ENCODE assay signal across 12 cellular contexts in genomic region chr2:60976875-60977561, GRCh38. TPM values are rescaled to one million over a fixed set of nuclear protein-coding genes. Genes with fewer than 3 reads are reported as not detected.
DNase-seq lines count a peak whose midpoint lies in the region; ATAC-seq and TF ChIP-seq lines count a peak whose summit lies in the region.
"Had no signal": no experiment of that assay in that cellular context is flagged by ENCODE, and none has a peak within 500 bp of the region (broad histone marks: within the 10 kb centered on the region; RNA-seq: fewer than 3 reads in every experiment).

No MANE protein-coding gene starts in this region.

- H3K4me3 ChIP-seq in CD8-positive, alpha-beta T cell (ENCODE audit: low read depth, low read length), result no peak overlapping the region
- H3K4me3 ChIP-seq in WERI-Rb-1 (ENCODE audit: low read depth, low read length), result no peak overlapping the region
- H3K4me3 ChIP-seq in trophoblast cell (ENCODE audit: low read depth, low read length), result no peak overlapping the region
- H3K4me3 ChIP-seq: coronary artery had no signal

- H3K79me2 ChIP-seq in trophoblast cell (ENCODE audit: control insufficient read depth, insufficient read depth, low read length, poor library complexity), result no peaks in the 10 kb centered on the region

- no peak for TF ChIP-seq POLR2A in erythroblast (IDR thresholded peaks at IDR 0.05; ENCODE audit: low read length)

- H3K27ac Mint-ChIP-seq in CD8-positive, alpha-beta T cell, result peak overlapping the region; percentile 8

- ATAC-seq in CD8-positive, alpha-beta T cell, result no peak
- ATAC-seq in GM18517 (IDR thresholded peaks at IDR 0.05; ENCODE audit: unreplicated experiment) (peak; percentile 60), HG02840 (IDR thresholded peaks at IDR 0.05; ENCODE audit: low FRiP score, unreplicated experiment) (peak; percentile 61)

- no peak overlapping the region for H3K4ac ChIP-seq in trophoblast cell (ENCODE audit: low read depth, low read length)

- H3K36me3 Mint-ChIP-seq in CD8-positive, alpha-beta T cell, result peaks cover 5% of the 10 kb centered on the region

- no peak overlapping the region for H4K91ac ChIP-seq in trophoblast cell (ENCODE audit: low read depth, low read length)

- no peak overlapping the region for H3K27ac ChIP-seq in CD8-positive, alpha-beta T cell (ENCODE audit: low read depth, low read length)
- H3K27ac ChIP-seq in WERI-Rb-1, result peak overlapping the region; percentile 48
- H3K27ac ChIP-seq in trophoblast cell (ENCODE audit: low read depth, low read length), result no peak overlapping the region
- H3K27ac ChIP-seq: coronary artery had no signal

- no peak overlapping the region for H3K4me2 ChIP-seq in trophoblast cell (ENCODE audit: low read length)

- H3K4me1 ChIP-seq in CD8-positive, alpha-beta T cell (ENCODE audit: insufficient read depth, low read length), result no peaks in the 10 kb centered on the region
- no peaks in the 10 kb centered on the region for H3K4me1 ChIP-seq in trophoblast cell (ENCODE audit: control insufficient read depth in 1 of 2, insufficient read depth in 2 of 2, low read length in 2 of 2)

- no peaks in the 10 kb centered on the region for H3K27me3 ChIP-seq in CD8-positive, alpha-beta T cell (ENCODE audit: insufficient read depth, low read length)
- no peaks in the 10 kb centered on the region for H3K27me3 ChIP-seq in WERI-Rb-1 (ENCODE audit: insufficient read depth, low read depth, severe bottlenecking)
- no peaks in the 10 kb centered on the region for H3K27me3 ChIP-seq in trophoblast cell (ENCODE audit: insufficient read depth, low read length)

- H2AFZ ChIP-seq in trophoblast cell (ENCODE audit: insufficient read depth, low read length, poor library complexity), result no peak overlapping the region

- no peak for DNase-seq in CD8-positive, alpha-beta T cell
- DNase-seq in WERI-Rb-1 (no peak), erythroblast (lab: John Stamatoyannopoulos, UW) (no peak), HEK293T (ENCODE audit: extremely low spot score) (no peak), SIG-M5 (lab: John Stamatoyannopoulos, UW) (no peak), trophoblast cell (no peak)
- DNase-seq: activated effector memory CD4-positive, alpha-beta T cell treated with anti-CD3 and anti-CD28 coated beads, Interleukin-2, amount 50 U/mL, for 16 hours; NCI-H187; nucleus accumbens had no signal

- intact Hi-C loops in CD8-positive, alpha-beta T cell (cut with DNase I, micrococcal nuclease), result no loop called here

- H2AK5ac ChIP-seq in trophoblast cell (ENCODE audit: low read length), result no peak overlapping the region

- no peak overlapping the region for H4K8ac ChIP-seq in trophoblast cell (ENCODE audit: low read depth, low read length)

- no peaks in the 10 kb centered on the region for H3K9me3 ChIP-seq in CD8-positive, alpha-beta T cell (ENCODE audit: low read length)
- H3K9me3 ChIP-seq in WERI-Rb-1 (ENCODE audit: severe bottlenecking), result peaks cover 4% of the 10 kb centered on the region
- H3K9me3 ChIP-seq in trophoblast cell (ENCODE audit: insufficient read depth, low read depth, low read length), result no peaks in the 10 kb centered on the region

- no peak overlapping the region for H3K4me3 Mint-ChIP-seq in CD8-positive, alpha-beta T cell

- CTCF ChIA-PET in CD8-positive, alpha-beta T cell (lab: Charles Lee), result no interaction called here
- CTCF ChIA-PET in HEK293T (lab: Yijun Ruan, JAX), result no interaction called here

- H3K14ac ChIP-seq in trophoblast cell (ENCODE audit: low read length), result no peak overlapping the region

- no peak overlapping the region for H2BK12ac ChIP-seq in trophoblast cell (ENCODE audit: low read length)

- H3K23ac ChIP-seq in trophoblast cell (ENCODE audit: low read length), result no peak overlapping the region

- peaks cover 10% of the 10 kb centered on the region for H3K4me1 Mint-ChIP-seq in CD8-positive, alpha-beta T cell (ENCODE audit: low read depth)

- TF ChIP-seq CTCF in CD8-positive, alpha-beta T cell (IDR thresholded peaks at IDR 0.05), result no peak
- no peak for TF ChIP-seq CTCF in WERI-Rb-1 (IDR thresholded peaks at IDR 0.05; ENCODE audit: low read depth, low read length)

- no peaks in the 10 kb centered on the region for H3K79me1 ChIP-seq in trophoblast cell (ENCODE audit: low read length)

- H2BK120ac ChIP-seq in trophoblast cell (ENCODE audit: insufficient read depth, low read length, poor library complexity), result no peak overlapping the region

- no peaks in the 10 kb centered on the region for H3K9me3 Mint-ChIP-seq in CD8-positive, alpha-beta T cell

- no peaks in the 10 kb centered on the region for H3K36me3 ChIP-seq in CD8-positive, alpha-beta T cell (ENCODE audit: insufficient read depth, low read length)
- H3K36me3 ChIP-seq in WERI-Rb-1 (no peaks in the 10 kb centered on the region), trophoblast cell (ENCODE audit: control insufficient read depth in 1 of 2, insufficient read depth in 2 of 2, low read length in 2 of 2) (no peaks in the 10 kb centered on the region)

- no CpG with 5 or more reads among the region's 5 CpGs for WGBS in trophoblast cell (ENCODE audit: extremely low coverage, insufficient coverage, insufficient read length)

- H4K12ac ChIP-seq in trophoblast cell (ENCODE audit: low read depth, low read length), result no peak overlapping the region

- H2BK5ac ChIP-seq in trophoblast cell (ENCODE audit: low read depth, low read length, poor library complexity), result no peak overlapping the region

- H3K27me3 Mint-ChIP-seq in CD8-positive, alpha-beta T cell (ENCODE audit: low read depth), result no peaks in the 10 kb centered on the region

- POLR2A ChIA-PET in CD8-positive, alpha-beta T cell (lab: Charles Lee), result interaction anchor here (1.2 kb wide), 1 partner anchor 178 kb away, joined by 4 read pairs; no protein-coding TSS in a partner anchor
- POLR2A ChIA-PET in HEK293T (lab: Yijun Ruan, JAX), result no interaction called here

- H3K9ac ChIP-seq in trophoblast cell (ENCODE audit: low read length), result no peak overlapping the region

- no peak overlapping the region for H3K18ac ChIP-seq in trophoblast cell (ENCODE audit: low read length)

TF ChIP-seq in HEK293T, 16 proteins besides CTCF, POLR2A, EP300 and RAD21:
- TF ChIP-seq NFRKB (IDR thresholded peaks at IDR 0.05) (no peak), SP1 (IDR thresholded peaks at IDR 0.05) (no peak), BHLHE40 (IDR thresholded peaks at IDR 0.05; ENCODE audit: borderline replicate concordance) (no peak), ZNF384 (IDR thresholded peaks at IDR 0.05) (no peak), FOXM1 (IDR thresholded peaks at IDR 0.05; ENCODE audit: borderline replicate concordance) (no peak), HDGF (IDR thresholded peaks at IDR 0.05; ENCODE audit: borderline replicate concordance) (no peak), SUZ12 (IDR thresholded peaks at IDR 0.05) (no peak), PKNOX1 (IDR thresholded peaks at IDR 0.05) (no peak), ARNT (IDR thresholded peaks at IDR 0.05) (no peak), ELF4 (IDR thresholded peaks at IDR 0.05) (no peak), FOXA1 (IDR thresholded peaks at IDR 0.05) (no peak), TARDBP (IDR thresholded peaks at IDR 0.05) (no peak), LEF1 (IDR thresholded peaks at IDR 0.05; ENCODE audit: borderline replicate concordance) (no peak), CTBP1 (IDR thresholded peaks at IDR 0.05; ENCODE audit: borderline replicate concordance) (no peak), L3MBTL2 (conservative IDR thresholded peaks at IDR 0.05) (no peak)

RNA-seq across cellular contexts. Expression of gene PEX13, which starts 40.5 kb away (rescaled TPM):
- total RNA-seq in CD8-positive, alpha-beta T cell, result 10 to 100 TPM in 1 of 2 experiments, 1 to 10 TPM in 1; 9.6 to 13.7 TPM
- 18.6 and 19.5 TPM in 2 replicates for polyA plus RNA-seq in trophoblast cell (2013)

RNA-seq across cellular contexts. Expression of gene PUS10, which starts 41.0 kb away (rescaled TPM):
- 1 to 10 TPM; 3.3 to 3.6 TPM for total RNA-seq in CD8-positive, alpha-beta T cell
- 2.5 and 2.6 TPM in 2 replicates for polyA plus RNA-seq in trophoblast cell (2013)
